Comparison of ENCODE assay signal across 9 cellular contexts in the genomic region with DNA sequence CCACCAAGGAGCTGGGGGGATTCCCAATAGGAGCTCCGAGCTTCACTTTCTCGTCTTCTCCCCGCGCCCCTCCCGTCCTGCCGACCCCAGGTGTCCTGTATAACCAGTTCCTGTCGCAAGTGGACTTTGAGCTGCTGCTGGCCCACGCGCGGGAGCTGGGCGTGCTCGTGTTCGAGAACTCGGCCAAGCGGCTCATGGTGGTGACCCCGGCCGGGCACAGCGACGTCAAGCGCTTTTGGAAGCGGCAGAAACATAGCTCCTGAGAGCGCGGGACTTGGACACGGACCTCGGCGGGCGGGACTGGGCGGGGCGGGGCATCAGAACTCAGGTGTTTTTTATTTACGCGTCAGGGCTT. TPM values are rescaled to one million over a fixed set of nuclear protein-coding genes. Genes with fewer than 3 reads are reported as not detected.
DNase-seq lines count a peak whose midpoint lies in the region; ATAC-seq and TF ChIP-seq lines count a peak whose summit lies in the region.
"Had no signal": no experiment of that assay in that cellular context is flagged by ENCODE, and none has a peak within 500 bp of the region (broad histone marks: within the 10 kb centered on the region; RNA-seq: fewer than 3 reads in every experiment).

No MANE protein-coding gene starts in this region.

- intact Hi-C loops in PC-3 (cut with micrococcal nuclease): loop anchor here (1.0 kb wide), 2 partner anchors 28 to 85 kb away; no protein-coding TSS in a partner anchor
- intact Hi-C loops in prostate gland (cut with DNase I): no loop called here

- BruUV-seq in PC-3 (replicated peaks; lab: Mats Ljungman, UMichigan): TSS peak; percentile 85

- ATAC-seq in GM19035 (IDR thresholded peaks at IDR 0.05; ENCODE audit: unreplicated experiment) (peak; percentile 13), PC-3 (no peak)

- peak overlapping the region; percentile 87 for H3K9ac ChIP-seq in PC-3 (ENCODE audit: low read length)

- H3K4me3 ChIP-seq in PC-3 (ENCODE audit: low read length): peak overlapping the region; percentile 67
- H3K4me3 ChIP-seq in fibroblast of mammary gland (ENCODE audit: control insufficient read depth, low read depth, low read length): peak overlapping the region; percentile 32
- H3K4me3 ChIP-seq in prostate gland: peak overlapping the region; percentile 42 to 52
- no peak overlapping the region for H3K4me3 ChIP-seq in SJCRH30

- TF ChIP-seq CTCF in PC-3 (conservative IDR thresholded peaks at IDR 0.05; ENCODE audit: low read depth, low read length): no peak
- no peak for TF ChIP-seq CTCF in fibroblast of mammary gland (conservative IDR thresholded peaks at IDR 0.05; ENCODE audit: control insufficient read depth, insufficient read depth, low read depth, low read length)
- TF ChIP-seq CTCF in prostate gland (IDR thresholded peaks at IDR 0.05): no peak

- 5% methylated on average over 31 of the region's 31 CpGs for WGBS in prostate gland

- no peaks in the 10 kb centered on the region for H3K9me3 ChIP-seq in PC-3 (ENCODE audit: low read length)
- no peaks in the 10 kb centered on the region for H3K9me3 ChIP-seq in prostate gland
- no peaks in the 10 kb centered on the region for H3K9me3 ChIP-seq in SJCRH30 (replicated peaks)

- H3K79me2 ChIP-seq in PC-3 (ENCODE audit: low read length): peaks cover 17% of the 10 kb centered on the region

- no peaks in the 10 kb centered on the region for H3F3A ChIP-seq in PC-3 (ENCODE audit: low read length, unreplicated experiment)

- no peak for DNase-seq in PC-3
- DNase-seq in fibroblast of mammary gland (ENCODE audit: low read depth): no peak
- DNase-seq in prostate gland (ENCODE audit: low spot score): no peak
- DNase-seq in SJCRH30: no peak
- DNase-seq in DMS153 treated with DMSO at 0.1 percent for 48 hours (lab: John Stamatoyannopoulos, UW; ENCODE audit: unreplicated experiment): no peak
- DNase-seq in mucosa of gallbladder (ENCODE audit: low spot score): no peak
- DNase-seq in activated CD4-positive, alpha-beta T cell treated with anti-CD3 and anti-CD28 coated beads for 4 hours: no peak

- no peaks in the 10 kb centered on the region for H3K27me3 ChIP-seq in PC-3 (ENCODE audit: low read length)
- H3K27me3 ChIP-seq in prostate gland (replicated peaks; ENCODE audit: insufficient read depth): no peaks in the 10 kb centered on the region
- H3K27me3 ChIP-seq in SJCRH30: no peaks in the 10 kb centered on the region

- TF ChIP-seq POLR2A in prostate gland (IDR thresholded peaks at IDR 0.05): no peak

- peaks cover 11% of the 10 kb centered on the region; the same call in 1 of the 2 replicates for H3K36me3 ChIP-seq in PC-3 (ENCODE audit: low read depth, low read length)
- H3K36me3 ChIP-seq in prostate gland: peaks cover 0 to 11% of the 10 kb centered on the region in 2 donors
- peaks cover 3% of the 10 kb centered on the region for H3K36me3 ChIP-seq in SJCRH30

- no peaks in the 10 kb centered on the region for H3K9me2 ChIP-seq in PC-3 (replicated peaks; ENCODE audit: low read length)

- H3K4me2 ChIP-seq in PC-3 (ENCODE audit: low read length): peak overlapping the region; percentile 89

- H4K20me1 ChIP-seq in PC-3 (ENCODE audit: low read length): no peaks in the 10 kb centered on the region

- H3K4me1 ChIP-seq in PC-3 (ENCODE audit: insufficient read depth, low read length) (peaks cover 34% of the 10 kb centered on the region), prostate gland (replicated peaks) (peaks cover 17% of the 10 kb centered on the region), SJCRH30 (peaks cover 7% of the 10 kb centered on the region)

- peak overlapping the region; percentile 73; the same call in 1 of the 2 replicates for H2AFZ ChIP-seq in PC-3 (ENCODE audit: low read length)

- H3K27ac ChIP-seq in PC-3 (ENCODE audit: low read length): peak overlapping the region; percentile 51
- peak overlapping the region; percentile 91 to 92 for H3K27ac ChIP-seq in prostate gland
- H3K27ac ChIP-seq in SJCRH30: no peak overlapping the region

- POLR2A ChIA-PET in PC-3 (lab: Charles Lee; ENCODE audit: unreplicated experiment): interaction anchor here (0.6 kb wide), 1 partner anchor 171 kb away, joined by 6 read pairs; no protein-coding TSS in a partner anchor

- CTCF ChIA-PET in PC-3 (lab: Charles Lee): interaction anchor here (0.6 to 3.6 kb wide), 15 partner anchors 28 to 447 kb away, joined by 3 to 48 read pairs (median 5); a partner anchor contains a TSS

RNA-seq across cellular contexts. Expression of a gene that starts 0.3 kb away (rescaled TPM):
- 66.5 and 87.8 TPM in 2 replicates for total RNA-seq in PC-3 (2014; rRNA removed)
- 10 to 100 TPM; 15.8 to 27.0 TPM for total RNA-seq in prostate gland
- 21.3 and 23.5 TPM in 2 replicates for total RNA-seq in SJCRH30 (2014; rRNA removed; shearing (Covaris generic))
- 61.4 TPM for total RNA-seq in mucosa of gallbladder

RNA-seq across cellular contexts. Expression of a gene that starts 5.7 kb away (rescaled TPM):
- total RNA-seq in PC-3 (2014; rRNA removed) (21.7 and 28.7 TPM in 2 replicates), prostate gland (10 to 100 TPM; 19.0 to 26.2 TPM), mucosa of gallbladder (37.0 TPM)
- 15.1 and 24.2 TPM in 2 replicates for total RNA-seq in SJCRH30 (2014; rRNA removed; shearing (Covaris generic))

RNA-seq across cellular contexts. Expression of a gene that starts 18.3 kb away (rescaled TPM):
- total RNA-seq in PC-3 (2014; rRNA removed) (not detected in 2 replicates), prostate gland (not detected), mucosa of gallbladder (149 TPM)
- total RNA-seq in SJCRH30 (2014; rRNA removed; shearing (Covaris generic)): not detected in 2 replicates
- total RNA-seq: NCI-H460 had no signal

RNA-seq across cellular contexts. Expression of a gene that starts 27.1 kb away (rescaled TPM):
- 0.04 TPM in 1 of 2 replicates, not detected in the other for total RNA-seq in PC-3 (2014; rRNA removed)
- not detected for total RNA-seq in prostate gland
- not detected in 2 replicates for total RNA-seq in SJCRH30 (2014; rRNA removed; shearing (Covaris generic))
- total RNA-seq in mucosa of gallbladder: 93.5 TPM

RNA-seq across cellular contexts. Expression of a gene that starts 29.4 kb away (rescaled TPM):
- total RNA-seq in PC-3 (2014; rRNA removed): 108 and 144 TPM in 2 replicates
- 100 to 1,000 TPM; 178 to 182 TPM for total RNA-seq in prostate gland
- 73.2 and 80.9 TPM in 2 replicates for total RNA-seq in SJCRH30 (2014; rRNA removed; shearing (Covaris generic))
- total RNA-seq in mucosa of gallbladder: 457 TPM

Comparison
In these comparisons a context has a peak if more than half of its experiments do, and no peak if none do; other contexts are left out.
1. RNA of a gene that starts 18.3 kb away (total RNA-seq): 149 TPM in mucosa of gallbladder (single experiment); not detected in PC-3, not detected in prostate gland and not detected in SJCRH30; every median in the first group is over 100 times any median in the second.